Comparison of ENCODE assay signal across 13 cellular contexts in genomic region chr1:21927531-21928237, GRCh38.
DNase-seq lines count a peak whose midpoint lies in the region; FAIRE-seq and TF ChIP-seq lines count a peak whose summit lies in the region.
"Had no signal": no experiment of that assay in that cellular context is flagged by ENCODE, and none has a peak within 500 bp of the region (broad histone marks: within the 10 kb centered on the region; RNA-seq: fewer than 3 reads in every experiment).

No MANE protein-coding gene starts in this region.

- no peak overlapping the region for H3K4me3 ChIP-seq in skin epidermis

- CTCF ChIA-PET in GM10248 (lab: Yijun Ruan, JAX) = no interaction called here

- DNase-seq in EH (ENCODE audit: low read depth) (peak; percentile 86), left kidney (ENCODE audit: low read depth, low spot score) (peak; percentile 54), nucleus accumbens (lab: John Stamatoyannopoulos, UW) (no peak), Kasumi-1 (lab: John Stamatoyannopoulos, UW) (no peak), GM10248 (ENCODE audit: extremely low spot score) (no peak), hypothalamus (lab: John Stamatoyannopoulos, UW) (no peak)
- DNase-seq: brain microvascular endothelial cell; naive thymus-derived CD8-positive, alpha-beta T cell; NCI-H2107; PC-3 had no signal

- TF ChIP-seq CTCF in GM10248 (IDR thresholded peaks at IDR 0.05; ENCODE audit: control extremely low read depth, extremely low read depth, low read depth, missing control alignments) = no peak

- FAIRE-seq in colon (lab: Jason Lieb, UNC) = peak; percentile 28

- POLR2A ChIA-PET in GM10248 (lab: Yijun Ruan, JAX) = no interaction called here

- H3K27ac ChIP-seq in skin epidermis = peak overlapping the region in 20 of 21 experiments; percentile 40 to 91 (median 72)
- H3K27ac ChIP-seq: brain microvascular endothelial cell, C4-2B had no signal

Comparison
In these comparisons a context has a peak if more than half of its experiments do, and no peak if none do; other contexts are left out.
1. DNase-seq: peak in EH (single experiment) and left kidney (single experiment); none in nucleus accumbens (0 of 56), Kasumi-1 (0 of 2), GM10248 (single experiment) and hypothalamus (0 of 51).